10 cellular contexts compared by ENCODE assay signal in genomic region chr3:13111173-13111873, GRCh38. TPM values are rescaled to one million over a fixed set of nuclear protein-coding genes. Genes with fewer than 3 reads are reported as not detected.
DNase-seq lines count a peak whose midpoint lies in the region; ATAC-seq and TF ChIP-seq lines count a peak whose summit lies in the region.
"Had no signal": no experiment of that assay in that cellular context is flagged by ENCODE, and none has a peak within 500 bp of the region (broad histone marks: within the 10 kb centered on the region; RNA-seq: fewer than 3 reads in every experiment).

No MANE protein-coding gene starts in this region.

- peaks cover 16% of the 10 kb centered on the region for H3K4me1 Mint-ChIP-seq in type B pancreatic cell (ENCODE audit: unreplicated experiment)

- H3K9me3 ChIP-seq in right atrium auricular region = no peaks in the 10 kb centered on the region

- H3K4me3 ChIP-seq in right atrium auricular region = no peak overlapping the region

- no peak overlapping the region for H3K4me3 Mint-ChIP-seq in type B pancreatic cell

- no peaks in the 10 kb centered on the region for H3K36me3 ChIP-seq in right atrium auricular region

- peaks cover 3% of the 10 kb centered on the region for H3K27me3 Mint-ChIP-seq in type B pancreatic cell
- H3K27me3 Mint-ChIP-seq: activated naive CD4-positive, alpha-beta T cell treated with anti-CD3 and anti-CD28 coated beads, Interleukin-2, amount 50 U/mL, for 24 hours had no signal

- intact Hi-C loops in Right ventricle myocardium inferior (cut with DNase I) = no loop called here

- no peaks in the 10 kb centered on the region for H3K36me3 Mint-ChIP-seq in type B pancreatic cell
- H3K36me3 Mint-ChIP-seq: activated naive CD4-positive, alpha-beta T cell treated with anti-CD3 and anti-CD28 coated beads, Interleukin-2, amount 50 U/mL, for 24 hours had no signal

- CTCF ChIA-PET in HEK293T (lab: Yijun Ruan, JAX) = interaction anchor here (1.0 to 1.4 kb wide), 2 partner anchors 12 to 19 kb away, joined by 4 read pairs; no protein-coding TSS in a partner anchor

- DNase-seq in Right ventricle myocardium inferior (ENCODE audit: missing footprints) = peak; percentile 9
- no peak for DNase-seq in right atrium auricular region (ENCODE audit: low spot score)
- DNase-seq in HT-29 (ENCODE audit: low spot score) = peak; percentile 16
- DNase-seq in foreskin keratinocyte = no peak
- DNase-seq in type B pancreatic cell (ENCODE audit: extremely low spot score, unreplicated experiment) = no peak
- DNase-seq in HEK293T (ENCODE audit: extremely low spot score) = no peak
- DNase-seq in activated naive CD4-positive, alpha-beta T cell treated with anti-CD3 and anti-CD28 coated beads, Interleukin-2, amount 50 U/mL, for 16 hours = no peak
- DNase-seq in NCI-H2107 (lab: John Stamatoyannopoulos, UW) = no peak
- DNase-seq: Kasumi-1 had no signal

- TF ChIP-seq CTCF in right atrium auricular region (IDR thresholded peaks at IDR 0.05) = no peak
- TF ChIP-seq CTCF in foreskin keratinocyte (conservative IDR thresholded peaks at IDR 0.05) = no peak
- no peak for TF ChIP-seq CTCF in type B pancreatic cell (conservative IDR thresholded peaks at IDR 0.05)

- H3K27ac ChIP-seq in right atrium auricular region (no peak overlapping the region), foreskin keratinocyte (no peak overlapping the region)

- peak overlapping the region; percentile 48 for H3K27ac Mint-ChIP-seq in type B pancreatic cell
- H3K27ac Mint-ChIP-seq: activated naive CD4-positive, alpha-beta T cell treated with anti-CD3 and anti-CD28 coated beads, Interleukin-2, amount 50 U/mL, for 24 hours had no signal

- POLR2A ChIA-PET in HEK293T (lab: Yijun Ruan, JAX) = no interaction called here

- H3K9me3 Mint-ChIP-seq in type B pancreatic cell = no peaks in the 10 kb centered on the region
- H3K9me3 Mint-ChIP-seq: activated naive CD4-positive, alpha-beta T cell treated with anti-CD3 and anti-CD28 coated beads, Interleukin-2, amount 50 U/mL, for 24 hours had no signal

- ATAC-seq in Right ventricle myocardium inferior = peak; percentile 42
- peak; percentile 27 for ATAC-seq in foreskin keratinocyte

- H3K27me3 ChIP-seq in right atrium auricular region = no peaks in the 10 kb centered on the region
- peaks cover 11% of the 10 kb centered on the region for H3K27me3 ChIP-seq in foreskin keratinocyte

- H3K4me1 ChIP-seq in right atrium auricular region = peaks cover 0 to 9% of the 10 kb centered on the region in 2 donors
- no peaks in the 10 kb centered on the region for H3K4me1 ChIP-seq in foreskin keratinocyte

TF ChIP-seq in HEK293T, 16 proteins besides CTCF, POLR2A, EP300 and RAD21:
- TF ChIP-seq ZNF384 (IDR thresholded peaks at IDR 0.05) (no peak), CTBP1 (IDR thresholded peaks at IDR 0.05; ENCODE audit: borderline replicate concordance) (no peak), L3MBTL2 (conservative IDR thresholded peaks at IDR 0.05) (no peak), NFRKB (IDR thresholded peaks at IDR 0.05) (no peak), SUZ12 (IDR thresholded peaks at IDR 0.05) (no peak)

RNA-seq across cellular contexts. Expression of gene IQSEC1, which starts 38.1 kb away (rescaled TPM):
- total RNA-seq in Right ventricle myocardium inferior = 81.2 TPM
- total RNA-seq in right atrium auricular region = 10 to 100 TPM; 57.5 to 63.9 TPM
- total RNA-seq in HT-29 (2014; rRNA removed; shearing (Covaris generic)) = 3.6 and 4.8 TPM in 2 replicates
- 7.9 and 9.3 TPM in 2 replicates for total RNA-seq in foreskin keratinocyte
- 2.9 TPM in 2 replicates for polyA plus RNA-seq in foreskin keratinocyte
- 28.5 and 33.1 TPM in 2 replicates for total RNA-seq in type B pancreatic cell (ENCODE audit: low replicate concordance)

Comparison
In these comparisons a context has a peak if more than half of its experiments do, and no peak if none do; other contexts are left out.
1. DNase-seq: peak in Right ventricle myocardium inferior (single experiment) and HT-29 (single experiment); none in right atrium auricular region (single experiment), foreskin keratinocyte (0 of 2), type B pancreatic cell (single experiment), HEK293T (single experiment), activated naive CD4-positive, alpha-beta T cell treated with anti-CD3 and anti-CD28 coated beads, Interleukin-2, amount 50 U/mL, for 16 hours (single experiment) and NCI-H2107 (single experiment).